8 cellular contexts compared by ENCODE assay signal in the genomic region with DNA sequence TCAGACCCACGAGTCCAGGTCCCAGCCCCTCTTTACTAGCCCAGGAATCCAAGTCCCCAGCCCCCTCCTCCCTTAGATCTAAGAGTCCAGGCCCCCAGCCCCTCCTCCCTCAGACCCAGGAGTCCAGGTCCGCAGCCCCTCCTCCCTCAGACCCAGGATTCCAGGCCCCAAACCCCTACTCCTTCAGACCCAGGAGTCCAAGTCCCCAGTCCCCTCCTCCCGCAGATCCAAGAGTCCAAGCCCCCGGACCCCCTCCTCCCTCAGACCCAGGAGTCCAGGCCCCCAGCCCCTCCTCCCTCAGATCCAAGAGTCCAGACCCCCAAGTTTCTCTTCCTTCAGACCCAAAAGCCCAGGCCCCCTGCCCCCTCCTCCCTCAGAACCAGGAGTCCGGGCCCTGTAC. TPM values are rescaled to one million over a fixed set of nuclear protein-coding genes. Genes with fewer than 3 reads are reported as not detected.
DNase-seq lines count a peak whose midpoint lies in the region; ATAC-seq, FAIRE-seq and TF ChIP-seq lines count a peak whose summit lies in the region.

No MANE protein-coding gene starts in this region.

- no peaks in the 10 kb centered on the region for H3K9me2 ChIP-seq in SK-N-SH

- H4K20me1 ChIP-seq in SK-N-SH (ENCODE audit: insufficient read depth) = peaks cover 39% of the 10 kb centered on the region

- TF ChIP-seq RAD21 in SK-N-SH (IDR thresholded peaks at IDR 0.05; ENCODE audit: low read length) = no peak

- 48% methylated on average over 5 of the region's 5 CpGs for WGBS in SK-N-SH (ENCODE audit: low lambda C conversion rate)
- 29 to 38% (median 36%) methylated on average over 5 of the region's 5 CpGs for WGBS in adipose tissue, 3 donors

- no peaks in the 10 kb centered on the region for H3K27me3 ChIP-seq in SK-N-SH (ENCODE audit: insufficient read depth)
- H3K27me3 ChIP-seq in stomach smooth muscle (ENCODE audit: control insufficient read depth in 1 of 2, insufficient read depth in 2 of 2, low read length in 2 of 2) = no peaks in the 10 kb centered on the region

- H3K4me3 ChIP-seq in SK-N-SH (ENCODE audit: low read depth in 2 of 2, low read length in 1 of 2) = peak overlapping the region; percentile 57 to 62
- peak overlapping the region; percentile 80 to 91 for H3K4me3 ChIP-seq in kidney (ENCODE audit: low read length in 2 of 2)
- H3K4me3 ChIP-seq in stomach smooth muscle (ENCODE audit: low read length in 2 of 2) = peak overlapping the region; percentile 84 to 89

- H3K4me1 ChIP-seq in SK-N-SH (ENCODE audit: control insufficient read depth in 1 of 2, insufficient read depth in 2 of 2, low read depth in 1 of 2, low read length in 1 of 2) = peaks cover 0 to 7% of the 10 kb centered on the region in 2 experiments; a peak in 1 of 4 replicates
- peaks cover 7 to 14% of the 10 kb centered on the region in 2 donors for H3K4me1 ChIP-seq in kidney (ENCODE audit: control insufficient read depth in 1 of 2, insufficient read depth in 1 of 2, low read depth in 1 of 2, low read length in 2 of 2)
- H3K4me1 ChIP-seq in stomach smooth muscle (ENCODE audit: control insufficient read depth, insufficient read depth, low read length) = peaks cover 16% of the 10 kb centered on the region

- peaks cover 63% of the 10 kb centered on the region for H3F3A ChIP-seq in SK-N-SH (replicated peaks; ENCODE audit: insufficient read depth)

- peak overlapping the region; percentile 54 to 84 for H3K27ac ChIP-seq in SK-N-SH (ENCODE audit: low read depth in 2 of 2, low read length in 1 of 2)
- H3K27ac ChIP-seq in adipose tissue (ENCODE audit: low read depth, low read length) = peak overlapping the region; percentile 30
- peak overlapping the region; percentile 92 to 93 for H3K27ac ChIP-seq in kidney (ENCODE audit: low read depth in 2 of 2, low read length in 2 of 2)
- H3K27ac ChIP-seq in stomach smooth muscle (ENCODE audit: low read length) = peak overlapping the region; percentile 93

- H3K79me2 ChIP-seq in SK-N-SH (ENCODE audit: insufficient read depth) = peaks cover 1% of the 10 kb centered on the region; the same call in 1 of the 2 replicates

- H3K36me3 ChIP-seq in SK-N-SH (replicated peaks in 1 of 2; ENCODE audit: control insufficient read depth in 1 of 2, insufficient read depth in 2 of 2, low read length in 1 of 2) (peaks cover 20 to 68% of the 10 kb centered on the region in 2 experiments), kidney (ENCODE audit: control insufficient read depth in 1 of 2, insufficient read depth in 2 of 2, low read length in 2 of 2) (peaks cover 2 to 4% of the 10 kb centered on the region in 2 donors), stomach smooth muscle (ENCODE audit: control insufficient read depth in 2 of 2, insufficient read depth in 2 of 2, low read length in 2 of 2) (peaks cover 6 to 8% of the 10 kb centered on the region in 2 donors)

- no peak for ATAC-seq in SK-N-SH treated with all-trans-retinoic acid at 6 μM for 48 hours

- H3K4me2 ChIP-seq in SK-N-SH = peak overlapping the region; percentile 82

- intact Hi-C loops in kidney (cut with DNase I) = no loop called here

- DNase-seq in SK-N-SH (no peak), kidney (no peak), SHP77 treated with DMSO at 0.1 percent for 48 hours (lab: John Stamatoyannopoulos, UW) (no peak), superior temporal gyrus (ENCODE audit: extremely low spot score) (no peak), foreskin melanocyte (no peak)

- no peak for TF ChIP-seq EP300 in SK-N-SH (IDR thresholded peaks at IDR 0.05; ENCODE audit: borderline replicate concordance in 1 of 2, low read depth in 1 of 2, low read length in 1 of 2)

- POLR2A ChIA-PET in SK-N-SH (lab: Yijun Ruan, JAX) = interaction anchor here (1.2 kb wide), 1 partner anchor 10 kb away, joined by 3 read pairs; no protein-coding TSS in a partner anchor

- no peak overlapping the region for H2AFZ ChIP-seq in SK-N-SH (ENCODE audit: low read depth)

- no peak for FAIRE-seq in kidney (lab: Jason Lieb, UNC)

- H3K9ac ChIP-seq in SK-N-SH (peak overlapping the region; percentile 67), kidney (ENCODE audit: low read length in 2 of 2) (peak overlapping the region; percentile 71 to 98), stomach smooth muscle (ENCODE audit: low read length in 2 of 2) (peak overlapping the region; percentile 95 to 96)

- H3K9me3 ChIP-seq in SK-N-SH (no peaks in the 10 kb centered on the region), kidney (ENCODE audit: control insufficient read depth in 1 of 2, low read length in 2 of 2) (no peaks in the 10 kb centered on the region), stomach smooth muscle (ENCODE audit: control insufficient read depth in 2 of 2, low read length in 2 of 2) (no peaks in the 10 kb centered on the region)

- TF ChIP-seq CTCF in SK-N-SH (IDR thresholded peaks at IDR 0.05) (no peak), kidney (IDR thresholded peaks at IDR 0.05; ENCODE audit: borderline replicate concordance, extremely low read depth, insufficient read depth) (no peak)

- CTCF ChIA-PET in SK-N-SH (lab: Yijun Ruan, JAX) = interaction anchor here (1.2 to 2.8 kb wide), 6 partner anchors 8 to 73 kb away, joined by 3 to 8 read pairs (median 6); no protein-coding TSS in a partner anchor

TF ChIP-seq in SK-N-SH, 30 proteins besides CTCF, POLR2A, EP300 and RAD21 (continues in another document):
- TF ChIP-seq RCOR1 (IDR thresholded peaks at IDR 0.05; ENCODE audit: low read length) (no peak), RXRA (IDR thresholded peaks at IDR 0.05; ENCODE audit: borderline replicate concordance, low read depth) (no peak), YY1 (IDR thresholded peaks at IDR 0.05; ENCODE audit: low read depth) (no peak), SMC3 (IDR thresholded peaks at IDR 0.05; ENCODE audit: low read depth, low read length) (no peak)
- TF ChIP-seq, protein P1, sequence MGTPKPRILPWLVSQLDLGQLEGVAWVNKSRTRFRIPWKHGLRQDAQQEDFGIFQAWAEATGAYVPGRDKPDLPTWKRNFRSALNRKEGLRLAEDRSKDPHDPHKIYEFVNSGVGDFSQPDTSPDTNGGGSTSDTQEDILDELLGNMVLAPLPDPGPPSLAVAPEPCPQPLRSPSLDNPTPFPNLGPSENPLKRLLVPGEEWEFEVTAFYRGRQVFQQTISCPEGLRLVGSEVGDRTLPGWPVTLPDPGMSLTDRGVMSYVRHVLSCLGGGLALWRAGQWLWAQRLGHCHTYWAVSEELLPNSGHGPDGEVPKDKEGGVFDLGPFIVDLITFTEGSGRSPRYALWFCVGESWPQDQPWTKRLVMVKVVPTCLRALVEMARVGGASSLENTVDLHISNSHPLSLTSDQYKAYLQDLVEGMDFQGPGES (IDR thresholded peaks at IDR 0.05; ENCODE audit: low read depth, low read length) = no peak

TF ChIP-seq in SK-N-SH treated with all-trans-retinoic acid at 6 μM for 48 hours, 23 proteins besides CTCF, POLR2A, EP300 and RAD21 (continues in another document):
- TF ChIP-seq, protein P2, sequence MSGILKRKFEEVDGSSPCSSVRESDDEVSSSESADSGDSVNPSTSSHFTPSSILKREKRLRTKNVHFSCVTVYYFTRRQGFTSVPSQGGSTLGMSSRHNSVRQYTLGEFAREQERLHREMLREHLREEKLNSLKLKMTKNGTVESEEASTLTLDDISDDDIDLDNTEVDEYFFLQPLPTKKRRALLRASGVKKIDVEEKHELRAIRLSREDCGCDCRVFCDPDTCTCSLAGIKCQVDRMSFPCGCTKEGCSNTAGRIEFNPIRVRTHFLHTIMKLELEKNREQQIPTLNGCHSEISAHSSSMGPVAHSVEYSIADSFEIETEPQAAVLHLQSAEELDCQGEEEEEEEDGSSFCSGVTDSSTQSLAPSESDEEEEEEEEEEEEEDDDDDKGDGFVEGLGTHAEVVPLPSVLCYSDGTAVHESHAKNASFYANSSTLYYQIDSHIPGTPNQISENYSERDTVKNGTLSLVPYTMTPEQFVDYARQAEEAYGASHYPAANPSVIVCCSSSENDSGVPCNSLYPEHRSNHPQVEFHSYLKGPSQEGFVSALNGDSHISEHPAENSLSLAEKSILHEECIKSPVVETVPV (CRISPR knock-in tag; IDR thresholded peaks at IDR 0.05) = no peak
- TF ChIP-seq ARNTL (CRISPR knock-in tag; IDR thresholded peaks at IDR 0.05; ENCODE audit: borderline replicate concordance, low read depth) (no peak), GLIS3 (CRISPR knock-in tag; IDR thresholded peaks at IDR 0.05) (no peak)

RNA-seq across cellular contexts. Expression of a gene that starts 11.5 kb away (rescaled TPM):
- polyA plus RNA-seq in SK-N-SH (2012; rRNA removed) = 12.6 and 15.8 TPM in 2 replicates
- polyA plus RNA-seq in SK-N-SH (2012; cell fraction: cytosol; rRNA removed) = 4.5 and 7.2 TPM in 2 replicates
- 97.2 and 166 TPM in 2 replicates for polyA plus RNA-seq in SK-N-SH (2012; cell fraction: nucleus; rRNA removed)
- polyA plus RNA-seq in adipose tissue = 10 to 100 TPM in 2 of 3 donors, 1 to 10 TPM in 1; 4.7 to 38.5 (median 14.3) TPM
- 25.4 TPM for total RNA-seq in kidney
- 18.9 TPM for polyA plus RNA-seq in kidney (ENCODE audit: insufficient read depth, low read depth, low replicate concordance)

RNA-seq across cellular contexts. Expression of a gene that starts 19.2 kb away (rescaled TPM):
- not detected in 2 replicates for polyA plus RNA-seq in SK-N-SH (2012; rRNA removed)
- not detected in 2 replicates for polyA plus RNA-seq in SK-N-SH (2012; cell fraction: cytosol; rRNA removed)
- polyA plus RNA-seq in SK-N-SH (2012; cell fraction: nucleus; rRNA removed) = 0.04 and 0.06 TPM in 2 replicates
- polyA plus RNA-seq in adipose tissue = 10 to 100 TPM in 2 of 3 donors, under 1 TPM in 1; 0.81 to 48.6 (median 17.3) TPM
- total RNA-seq in kidney = not detected
- not detected for polyA plus RNA-seq in kidney (ENCODE audit: insufficient read depth, low read depth, low replicate concordance)

RNA-seq across cellular contexts. Expression of a gene that starts 47.1 kb away (rescaled TPM):
- polyA plus RNA-seq in SK-N-SH (2012; rRNA removed) (0.03 TPM in 1 of 2 replicates, not detected in the other), adipose tissue (10 to 100 TPM in 2 of 3 donors, 1 to 10 TPM in 1; 4.4 to 59.0 (median 27.8) TPM), kidney (ENCODE audit: insufficient read depth, low read depth, low replicate concordance) (2.2 TPM)
- polyA plus RNA-seq in SK-N-SH (2012; cell fraction: cytosol; rRNA removed) = not detected in 2 replicates
- 0.08 TPM in 1 of 2 replicates, not detected in the other for polyA plus RNA-seq in SK-N-SH (2012; cell fraction: nucleus; rRNA removed)
- 16.6 TPM for total RNA-seq in kidney

RNA-seq across cellular contexts. Expression of a gene that starts 56.4 kb away (rescaled TPM):
- polyA plus RNA-seq in SK-N-SH (2012; rRNA removed) (not detected in 2 replicates), adipose tissue (10 to 100 TPM in 1 of 3 donors, 1 to 10 TPM in 2; 1.2 to 10.0 (median 3.9) TPM), kidney (ENCODE audit: insufficient read depth, low read depth, low replicate concordance) (not detected)
- polyA plus RNA-seq in SK-N-SH (2012; cell fraction: cytosol; rRNA removed) = not detected in 2 replicates
- not detected in 2 replicates for polyA plus RNA-seq in SK-N-SH (2012; cell fraction: nucleus; rRNA removed)
- 2.3 TPM for total RNA-seq in kidney

RNA-seq across cellular contexts. Expression of a gene that starts 58.0 kb away (rescaled TPM):
- polyA plus RNA-seq in SK-N-SH (2012; rRNA removed) (0.03 TPM in 1 of 2 replicates, not detected in the other), adipose tissue (1 to 10 TPM; 1.1 to 3.8 (median 3.4) TPM), kidney (ENCODE audit: insufficient read depth, low read depth, low replicate concordance) (0.26 TPM)
- 0.04 and 0.05 TPM in 2 replicates for polyA plus RNA-seq in SK-N-SH (2012; cell fraction: cytosol; rRNA removed)
- 0.04 TPM in 1 of 2 replicates, not detected in the other for polyA plus RNA-seq in SK-N-SH (2012; cell fraction: nucleus; rRNA removed)
- 11.5 TPM for total RNA-seq in kidney

Comparison
In these comparisons a context has a peak if more than half of its experiments do, and no peak if none do; other contexts are left out.
1. H3K27ac ChIP-seq: peak in every context shown above with its lines; median percentile 93 in stomach smooth muscle; 92 in kidney; 69 in SK-N-SH; 30 in adipose tissue.